ENCODE assay signal across 1 cellular context in the genomic region with DNA sequence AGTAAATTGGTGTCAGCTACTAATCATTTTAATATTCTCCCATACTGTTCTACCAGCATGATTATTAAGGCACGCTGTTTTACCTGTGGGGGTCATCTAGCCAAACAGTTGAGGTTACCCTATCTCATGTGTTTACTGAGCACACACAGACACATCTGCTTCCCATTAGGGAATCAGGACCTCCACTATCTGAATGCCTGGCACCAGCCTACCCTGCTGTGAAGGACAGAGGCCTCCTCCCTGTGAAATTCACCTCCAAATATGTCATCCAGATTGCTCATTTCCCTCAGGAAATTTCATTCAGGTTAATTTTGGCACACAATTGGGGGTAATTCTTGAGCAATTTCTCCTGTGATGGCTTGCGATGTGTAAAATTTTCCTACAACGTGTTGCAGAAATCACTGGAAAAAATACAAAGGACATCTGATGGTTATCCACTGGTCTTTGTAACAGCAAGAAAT.
A peak's percentile ranks its signal among the peaks of the same experiment; 100 is the strongest.
TF ChIP-seq lines count a peak whose summit lies in the region.

No MANE protein-coding gene starts in this region.

TF ChIP-seq in endothelial cell of umbilical vein, 7 proteins besides CTCF, POLR2A, EP300 and RAD21:
- TF ChIP-seq JUN (IDR thresholded peaks at IDR 0.05; ENCODE audit: borderline replicate concordance, insufficient read depth, insufficient read length, low read depth) (peak; percentile 42), EZH2 (IDR thresholded peaks at IDR 0.05; ENCODE audit: borderline replicate concordance, low read depth, low read length, severe bottlenecking) (no peak), GATA2 (IDR thresholded peaks at IDR 0.05; ENCODE audit: insufficient read depth, insufficient read length, low read depth, low read length) (no peak), FOS (IDR thresholded peaks at IDR 0.05; ENCODE audit: borderline replicate concordance, insufficient read depth, low read length) (peak; percentile 51), MYC (IDR thresholded peaks at IDR 0.05; ENCODE audit: low read depth, low read length) (no peak)
